In the genomic region with DNA sequence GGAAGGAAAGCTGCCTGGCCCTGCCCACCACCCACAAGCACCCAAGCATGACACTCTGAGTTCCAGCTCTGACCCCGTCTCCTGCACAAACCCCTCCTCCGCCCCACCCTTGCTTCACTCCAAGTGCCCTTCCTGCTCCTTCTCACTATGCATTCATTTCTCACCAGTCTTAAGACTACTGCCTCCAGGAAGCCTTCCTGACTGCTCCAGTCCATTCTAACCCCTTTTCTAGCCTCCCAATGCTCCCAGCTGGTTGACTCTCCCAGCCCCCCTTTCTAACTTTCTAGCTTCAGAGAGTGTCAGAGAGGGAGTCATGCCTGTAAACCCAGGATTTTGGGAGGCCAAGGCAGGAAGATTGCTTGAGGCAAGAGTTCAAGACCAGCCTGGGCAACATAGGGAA, we compare ENCODE assay signal across 23 cellular contexts. TPM values are rescaled to one million over a fixed set of nuclear protein-coding genes. Genes with fewer than 3 reads are reported as not detected.
DNase-seq lines count a peak whose midpoint lies in the region; ATAC-seq, FAIRE-seq and TF ChIP-seq lines count a peak whose summit lies in the region.
"Had no signal": no experiment of that assay in that cellular context is flagged by ENCODE, and none has a peak within 500 bp of the region (broad histone marks: within the 10 kb centered on the region; RNA-seq: fewer than 3 reads in every experiment).

No MANE protein-coding gene starts in this region.

- 53% methylated on average over 2 of the region's 2 CpGs for WGBS in A549 (ENCODE audit: missing lambda C conversion rate)
- 64% methylated on average over 2 of the region's 2 CpGs for WGBS in GM12878 (ENCODE audit: insufficient coverage, insufficient replicate concordance, low lambda C conversion rate, missing lambda C conversion rate)
- WGBS in neuronal stem cell (ENCODE audit: extremely low coverage in 2 of 2, insufficient read length in 2 of 2, insufficient replicate concordance in 1 of 2), 2 donors: no CpG with 5 or more reads among the region's 2 CpGs

- H2BK120ac ChIP-seq in neuronal stem cell (ENCODE audit: low read depth, low read length): no peak overlapping the region

- H3K27ac ChIP-seq in A549 (no peak overlapping the region), GM12878 (ENCODE audit: control insufficient read depth, insufficient read depth) (no peak overlapping the region), neuronal stem cell (replicated peaks; ENCODE audit: low read length) (no peak overlapping the region), substantia nigra (ENCODE audit: low read depth, low read length, poor library complexity, severe bottlenecking) (no peak overlapping the region)
- H3K27ac ChIP-seq: 22Rv1, BLaER1, C4-2B had no signal

- ATAC-seq in A549 (no peak), GM12878 (no peak), HG03442 (IDR thresholded peaks at IDR 0.05; ENCODE audit: unreplicated experiment) (no peak)
- ATAC-seq: CD8-positive, alpha-beta T cell had no signal

- no peak for TF ChIP-seq POLR2A in A549 (IDR thresholded peaks at IDR 0.05; ENCODE audit: low read length)
- no peak for TF ChIP-seq POLR2A in GM12878 (IDR thresholded peaks at IDR 0.05; ENCODE audit: low read depth, low read length)

- no peak overlapping the region for H3K23ac ChIP-seq in neuronal stem cell (ENCODE audit: low read depth, low read length, poor library complexity)

- H3K14ac ChIP-seq in neuronal stem cell (ENCODE audit: low read length): no peak overlapping the region

- no peak overlapping the region for H3K4ac ChIP-seq in neuronal stem cell (ENCODE audit: low read length)

- H3K4me1 ChIP-seq in A549 (no peaks in the 10 kb centered on the region), GM12878 (ENCODE audit: control insufficient read depth, insufficient read depth, low read length) (peaks cover 29% of the 10 kb centered on the region), neuronal stem cell (ENCODE audit: control insufficient read depth in 2 of 2, insufficient read depth in 1 of 2, low read depth in 1 of 2, low read length in 2 of 2) (no peaks in the 10 kb centered on the region)
- H3K4me1 ChIP-seq: BE2C, Caco-2 had no signal

- DNase-seq in A549 (ENCODE audit: low read depth in 1 of 2, low spot score in 1 of 2) (no peak), GM12878 (ENCODE audit: low read depth, low spot score) (no peak), neuronal stem cell (ENCODE audit: low spot score) (no peak), substantia nigra (lab: John Stamatoyannopoulos, UW) (no peak), NCI-H345 (lab: John Stamatoyannopoulos, UW) (no peak)
- DNase-seq in NK-92 treated with Interleukin-12 subunit alpha and Interleukin-12 subunit beta, amount 100 ng/mL, for 24 hours (lab: John Stamatoyannopoulos, UW): no peak
- DNase-seq: ACHN; BE2C; Caco-2; Calu3; CD4-positive, alpha-beta T cell; CD8-positive, alpha-beta T cell; DMS79 treated with DMSO at 0.1 percent for 48 hours; GF-D8 had no signal

- H3K36me3 ChIP-seq in GM12878 (ENCODE audit: control insufficient read depth in 2 of 2, insufficient read depth in 2 of 2, low read length in 1 of 2) (no peaks in the 10 kb centered on the region), neuronal stem cell (replicated peaks in 1 of 2; ENCODE audit: control insufficient read depth in 2 of 2, insufficient read depth in 2 of 2, low read length in 2 of 2) (no peaks in the 10 kb centered on the region)
- H3K36me3 ChIP-seq: BE2C, BLaER1 had no signal

- SMC1A ChIA-PET in GM12878 (lab: Charles Lee; ENCODE audit: uncharacterized antibody, unreplicated experiment): interaction anchor here (0.9 to 3.1 kb wide), 4 partner anchors 8 to 71 kb away, joined by 3 to 15 read pairs (median 5); a partner anchor contains a TSS

- no TSS peak for BruUV-seq in GM12878 (replicated peaks; lab: Mats Ljungman, UMichigan)

- H3K4me2 ChIP-seq in A549 (no peak overlapping the region), GM12878 (ENCODE audit: control insufficient read depth, insufficient read depth) (no peak overlapping the region), neuronal stem cell (ENCODE audit: insufficient read depth, low read length, poor library complexity, severe bottlenecking) (no peak overlapping the region)
- H3K4me2 ChIP-seq: BLaER1 had no signal

- intact Hi-C loops in GM12878 (cut with micrococcal nuclease; ENCODE audit: unreplicated experiment): loop anchor here (10.0 kb wide), 1 partner anchor 955 kb away; no protein-coding TSS in a partner anchor
- intact Hi-C loops in dendritic cell treated with granulocyte-macrophage colony-stimulating factor and Interleukin-4, amounts not matched to agents 40 ng/mL and 50 ng/mL, for 4 days (cut with micrococcal nuclease): no loop called here

- no peak overlapping the region for H2BK5ac ChIP-seq in neuronal stem cell (ENCODE audit: low read length)

- POLR2A ChIA-PET in A549 (lab: Yijun Ruan, JAX) (interaction anchor here (1.4 kb wide), 1 partner anchor 8 kb away, joined by 7 read pairs; a partner anchor contains a TSS), GM12878 (lab: Charles Lee) (interaction anchor here (0.6 to 2.4 kb wide), 2 partner anchors 11 to 980 kb away, joined by 3 to 10 read pairs; no protein-coding TSS in a partner anchor)

- CTCF ChIA-PET in A549 (lab: Yijun Ruan, JAX) (interaction anchor here (0.6 to 1.6 kb wide), 4 partner anchors 8 to 37 kb away, joined by 3 read pairs; a partner anchor contains a TSS), GM12878 (lab: Yijun Ruan, JAX) (interaction anchor here (0.7 to 2.7 kb wide), 6 partner anchors 9 to 123 kb away, joined by 3 to 21 read pairs (median 4); no protein-coding TSS in a partner anchor)

- H3K79me2 ChIP-seq in GM12878 (ENCODE audit: control insufficient read depth, insufficient read depth, low read length): no peaks in the 10 kb centered on the region

- no peaks in the 10 kb centered on the region for H3K79me1 ChIP-seq in neuronal stem cell (ENCODE audit: low read depth, low read length)

- H3K18ac ChIP-seq in neuronal stem cell (ENCODE audit: low read length): no peak overlapping the region

- H2AK5ac ChIP-seq in neuronal stem cell (ENCODE audit: low read depth, low read length): peak overlapping the region; percentile 72

- H4K8ac ChIP-seq in neuronal stem cell (ENCODE audit: low read depth, low read length): no peak overlapping the region

- TF ChIP-seq EP300 in A549 (IDR thresholded peaks at IDR 0.05): no peak
- no peak for TF ChIP-seq EP300 in GM12878 (IDR thresholded peaks at IDR 0.05; ENCODE audit: borderline replicate concordance in 1 of 2, control insufficient read depth in 1 of 2, low read depth in 2 of 2, low read length in 2 of 2)

- RAD21 ChIA-PET in GM12878 (lab: Charles Lee; ENCODE audit: unreplicated experiment): interaction anchor here (2.2 kb wide), 1 partner anchor 11 kb away, joined by 10 read pairs; no protein-coding TSS in a partner anchor

- H3K9ac ChIP-seq in GM12878 (ENCODE audit: control insufficient read depth, insufficient read depth, low read length): no peak overlapping the region
- H3K9ac ChIP-seq in neuronal stem cell (ENCODE audit: low read depth, low read length, poor library complexity): no peak overlapping the region
- H3K9ac ChIP-seq: BLaER1 had no signal

- no peak overlapping the region for H4K91ac ChIP-seq in neuronal stem cell (ENCODE audit: low read depth, low read length, poor library complexity)

- no peaks in the 10 kb centered on the region for H3K36me3 Mint-ChIP-seq in dendritic cell treated with granulocyte-macrophage colony-stimulating factor and Interleukin-4, amounts not matched to agents 40 ng/mL and 50 ng/mL, for 4 days (ENCODE audit: low read depth)
- H3K36me3 Mint-ChIP-seq: CD8-positive, alpha-beta T cell had no signal

- peak overlapping the region; percentile 9 for H3K27ac Mint-ChIP-seq in dendritic cell treated with granulocyte-macrophage colony-stimulating factor and Interleukin-4, amounts not matched to agents 40 ng/mL and 50 ng/mL, for 4 days
- H3K27ac Mint-ChIP-seq: CD4-positive, alpha-beta T cell; CD8-positive, alpha-beta T cell had no signal

- H3K4me3 Mint-ChIP-seq in dendritic cell treated with granulocyte-macrophage colony-stimulating factor and Interleukin-4, amounts not matched to agents 40 ng/mL and 50 ng/mL, for 4 days: no peak overlapping the region
- H3K4me3 Mint-ChIP-seq: CD4-positive, alpha-beta T cell; CD8-positive, alpha-beta T cell had no signal

- H3K4me3 ChIP-seq in A549 (no peak overlapping the region), GM12878 (no peak overlapping the region), neuronal stem cell (ENCODE audit: low read length in 2 of 2) (no peak overlapping the region)
- H3K4me3 ChIP-seq: BLaER1 had no signal

- no peak for TF ChIP-seq RAD21 in A549 (conservative IDR thresholded peaks at IDR 0.05 in 1 of 2, IDR thresholded peaks at IDR 0.05 in 1 of 2)
- no peak for TF ChIP-seq RAD21 in GM12878 (IDR thresholded peaks at IDR 0.05; ENCODE audit: insufficient read depth, low read depth, low read length)

- H4K20me1 ChIP-seq in GM12878 (ENCODE audit: control insufficient read depth, insufficient read depth): no peaks in the 10 kb centered on the region
- H4K20me1 ChIP-seq: BLaER1 had no signal

- no peak overlapping the region for H2BK15ac ChIP-seq in neuronal stem cell (ENCODE audit: low read length)

- H2AFZ ChIP-seq in GM12878 (ENCODE audit: control insufficient read depth, low read depth, low read length) (no peak overlapping the region), neuronal stem cell (ENCODE audit: low read length) (no peak overlapping the region)

- H3K27me3 Mint-ChIP-seq in dendritic cell treated with granulocyte-macrophage colony-stimulating factor and Interleukin-4, amounts not matched to agents 40 ng/mL and 50 ng/mL, for 4 days: no peaks in the 10 kb centered on the region

- H3K9me3 Mint-ChIP-seq in dendritic cell treated with granulocyte-macrophage colony-stimulating factor and Interleukin-4, amounts not matched to agents 40 ng/mL and 50 ng/mL, for 4 days: no peaks in the 10 kb centered on the region
- H3K9me3 Mint-ChIP-seq: CD4-positive, alpha-beta T cell; CD8-positive, alpha-beta T cell had no signal

- H3K4me1 Mint-ChIP-seq in dendritic cell treated with granulocyte-macrophage colony-stimulating factor and Interleukin-4, amounts not matched to agents 40 ng/mL and 50 ng/mL, for 4 days (ENCODE audit: low read depth): peaks cover 58% of the 10 kb centered on the region

- no peak overlapping the region for H2BK12ac ChIP-seq in neuronal stem cell (ENCODE audit: low read length)

- no peaks in the 10 kb centered on the region for H3K27me3 ChIP-seq in GM12878 (replicated peaks in 1 of 2; ENCODE audit: control insufficient read depth in 2 of 2, insufficient read depth in 2 of 2, low read length in 1 of 2)
- peaks cover 0 to 52% (median 2%) of the 10 kb centered on the region in 3 experiments for H3K27me3 ChIP-seq in neuronal stem cell (ENCODE audit: control insufficient read depth in 3 of 3, insufficient read depth in 3 of 3, low read depth in 1 of 3, low read length in 3 of 3)
- H3K27me3 ChIP-seq: BE2C, BLaER1 had no signal

- in situ Hi-C loops in GM12878 (cut with MboI): loop anchor here (10.0 kb wide), 1 partner anchor 765 kb away; a partner anchor contains a TSS

- no peaks in the 10 kb centered on the region for H3K9me3 ChIP-seq in A549
- no peaks in the 10 kb centered on the region for H3K9me3 ChIP-seq in GM12878 (replicated peaks; ENCODE audit: control insufficient read depth, insufficient read depth, low read length)
- H3K9me3 ChIP-seq in neuronal stem cell (replicated peaks in 1 of 2; ENCODE audit: control insufficient read depth in 2 of 2, insufficient read depth in 1 of 2, low read depth in 1 of 2, low read length in 2 of 2): no peaks in the 10 kb centered on the region
- H3K9me3 ChIP-seq: BE2C, BLaER1, Caco-2 had no signal

- FAIRE-seq in A549 (lab: Jason Lieb, UNC) (no peak), GM12878 (lab: Jason Lieb, UNC) (no peak)
- FAIRE-seq: D721Med, G401.6, GM12892, GM18507 had no signal

- TF ChIP-seq CTCF in A549 (IDR thresholded peaks at IDR 0.05): no peak
- no peak for TF ChIP-seq CTCF in GM12878 (IDR thresholded peaks at IDR 0.05 in 2 of 3, conservative IDR thresholded peaks at IDR 0.05 in 1 of 3; ENCODE audit: control insufficient read depth in 2 of 3, extremely low read depth in 1 of 3, insufficient read depth in 1 of 3, low read depth in 3 of 3, low read length in 3 of 3)

RNA-seq across cellular contexts. Expression of a gene that starts 8.2 kb away (rescaled TPM):
- polyA plus RNA-seq in A549 (2011; rRNA removed) (41.2 and 42.2 TPM in 2 replicates), A549 (2017; fragmentation: RNase III; extraction: RNeasy Plus Mini Kit Qiagen cat#74134 plus additional on column Dnase treatment) (93.6 to 134 TPM (median 119 TPM) in 3 replicates), GM12878 (2011; rRNA removed) (65.3 and 85.5 TPM in 2 replicates), GM12878 (2014; fragmentation: Illumina TruSeq; extraction: Trizol) (71.3 and 115 TPM in 2 replicates), GM12878 (2014; fragmentation: Nextera tagmentation; extraction: Ambion mirVana) (10 to 100 TPM; 67.8 to 72.5 TPM), GM12878 (2014; rRNA removed) (131 and 137 TPM in 2 replicates), GM12878 (2016; fragmentation: Nextera tagmentation; extraction: Ambion mirVana) (100 to 1,000 TPM; 121 to 122 TPM)
- 61.5 and 66.0 TPM in 2 replicates for polyA plus RNA-seq in A549 (2012; cell fraction: cytosol; rRNA removed)
- polyA plus RNA-seq in A549 (2012; cell fraction: nucleus; rRNA removed): 94.0 and 105 TPM in 2 replicates
- 35.5 and 36.3 TPM in 2 replicates for polyA minus RNA-seq in A549 (2011; rRNA and poly(A)+ RNA removed)
- total RNA-seq in GM12878 (2013; cell fraction: nucleolus; rRNA removed): 110 and 119 TPM in 2 replicates
- total RNA-seq in GM12878 (2014; rRNA removed) (110 and 116 TPM in 2 replicates), GM12878 (2014; rRNA removed; fragmentation: Illumina TruSeq; extraction: Trizol) (67.7 and 74.4 TPM in 2 replicates), GM12878 (2021) (123 and 135 TPM in 2 replicates)
- 97.8 TPM for polyA plus RNA-seq in GM12878 (2011; ENCODE audit: low read depth)
- polyA plus RNA-seq in GM12878 (2011; cell fraction: cytosol; rRNA removed): 99.7 and 115 TPM in 2 replicates
- polyA plus RNA-seq in GM12878 (2011; cell fraction: nucleus; rRNA removed): 174 and 177 TPM in 2 replicates
- polyA plus RNA-seq in GM12878 (2012): 147 and 163 TPM in 2 replicates
- 64.8 and 73.5 TPM in 2 replicates for polyA minus RNA-seq in GM12878 (2011; rRNA and poly(A)+ RNA removed)
- 14.8 and 22.1 TPM in 2 replicates for polyA minus RNA-seq in GM12878 (2011; cell fraction: cytosol; rRNA and poly(A)+ RNA removed)
- polyA minus RNA-seq in GM12878 (2011; cell fraction: nucleus; rRNA and poly(A)+ RNA removed): 70.4 and 127 TPM in 2 replicates
- polyA plus RNA-seq in neuronal stem cell (2013, experiment 1 of 2): 33.6 TPM
- polyA plus RNA-seq in neuronal stem cell (2013, experiment 2 of 2): 31.2 TPM
